ENCODE assay signal across 20 cellular contexts in genomic region chr1:173204693-173205092, GRCh38. TPM values are rescaled to one million over a fixed set of nuclear protein-coding genes. Genes with fewer than 3 reads are reported as not detected.
DNase-seq lines count a peak whose midpoint lies in the region; ATAC-seq and TF ChIP-seq lines count a peak whose summit lies in the region.
"Had no signal": no experiment of that assay in that cellular context is flagged by ENCODE, and none has a peak within 500 bp of the region (broad histone marks: within the 10 kb centered on the region; RNA-seq: fewer than 3 reads in every experiment).

No MANE protein-coding gene starts in this region.

- H3K9me3 Mint-ChIP-seq in stimulated activated naive CD8-positive, alpha-beta T cell treated with anti-CD3 and anti-CD28 coated beads, Interleukin-15, Interleukin-2, amounts not matched to agents 100 ng/mL and 50 ng/mL, for 24 hours, result no peaks in the 10 kb centered on the region
- H3K9me3 Mint-ChIP-seq in Calu3 (ENCODE audit: low read depth, unreplicated experiment), result no peaks in the 10 kb centered on the region
- H3K9me3 Mint-ChIP-seq: mesothelial cell of epicardium had no signal

- TF ChIP-seq CTCF in WI38 (IDR thresholded peaks at IDR 0.05; ENCODE audit: low read depth, low read length), result no peak
- TF ChIP-seq CTCF in fibroblast of villous mesenchyme (IDR thresholded peaks at IDR 0.05; ENCODE audit: insufficient read depth, low read depth, low read length), result no peak
- TF ChIP-seq CTCF in Calu3 (IDR thresholded peaks at IDR 0.05; ENCODE audit: unreplicated experiment), result no peak

- CTCF ChIA-PET in Calu3 (lab: Charles Lee), result interaction anchor here (1.1 to 3.5 kb wide), 2 partner anchors 379 kb away, joined by 8 to 93 read pairs; no protein-coding TSS in a partner anchor

- peak overlapping the region; percentile 68 for H3K4me3 Mint-ChIP-seq in stimulated activated naive CD8-positive, alpha-beta T cell treated with anti-CD3 and anti-CD28 coated beads, Interleukin-15, Interleukin-2, amounts not matched to agents 100 ng/mL and 50 ng/mL, for 24 hours
- H3K4me3 Mint-ChIP-seq in Calu3 (ENCODE audit: low read depth, unreplicated experiment), result no peak overlapping the region

- H3K4me1 Mint-ChIP-seq in stimulated activated naive CD8-positive, alpha-beta T cell treated with anti-CD3 and anti-CD28 coated beads, Interleukin-15, Interleukin-2, amounts not matched to agents 100 ng/mL and 50 ng/mL, for 24 hours (ENCODE audit: low read depth), result peaks cover 64% of the 10 kb centered on the region
- peaks cover 19% of the 10 kb centered on the region for H3K4me1 Mint-ChIP-seq in Calu3 (ENCODE audit: low read depth, unreplicated experiment)

- H3K27me3 Mint-ChIP-seq in stimulated activated naive CD8-positive, alpha-beta T cell treated with anti-CD3 and anti-CD28 coated beads, Interleukin-15, Interleukin-2, amounts not matched to agents 100 ng/mL and 50 ng/mL, for 24 hours, result no peaks in the 10 kb centered on the region
- H3K27me3 Mint-ChIP-seq in Calu3 (ENCODE audit: unreplicated experiment), result no peaks in the 10 kb centered on the region

- DNase-seq in stimulated activated naive CD8-positive, alpha-beta T cell treated with anti-CD3 and anti-CD28 coated beads, Interleukin-15, Interleukin-2, amounts not matched to agents 100 U/mL and 50 U/mL, for 24 hours, result no peak
- DNase-seq in fibroblast of villous mesenchyme (ENCODE audit: low read depth) (no peak), Calu3 (no peak), NCI-H524 (lab: John Stamatoyannopoulos, UW) (no peak), NCI-H1105 treated with DMSO at 0.1 percent for 48 hours (lab: John Stamatoyannopoulos, UW) (no peak)
- DNase-seq: ACHN; activated CD8-positive, alpha-beta memory T cell treated with anti-CD3 and anti-CD28 coated beads for 24 hours; amniotic stem cell; left colon; NCI-H1436 treated with DMSO at 0.1 percent for 48 hours; NCI-H2171; NCI-H526 treated with DMSO at 0.1 percent for 48 hours; SW 1271; WERI-Rb-1 had no signal

- no peaks in the 10 kb centered on the region for H3K36me3 Mint-ChIP-seq in stimulated activated naive CD8-positive, alpha-beta T cell treated with anti-CD3 and anti-CD28 coated beads, Interleukin-15, Interleukin-2, amounts not matched to agents 100 ng/mL and 50 ng/mL, for 24 hours (ENCODE audit: low read depth)
- H3K36me3 Mint-ChIP-seq in Calu3 (ENCODE audit: insufficient read depth, unreplicated experiment), result no peaks in the 10 kb centered on the region
- H3K36me3 Mint-ChIP-seq: mesothelial cell of epicardium had no signal

- intact Hi-C loops in Calu3 (cut with micrococcal nuclease; ENCODE audit: unreplicated experiment), result loop anchor here (5.0 kb wide), 2 partner anchors 152 to 307 kb away; partner anchors contain the start of gene TNFSF18

- H3K4me3 ChIP-seq in WI38 (ENCODE audit: low read depth, low read length) (peak overlapping the region; percentile 73), fibroblast of villous mesenchyme (ENCODE audit: low read depth, low read length) (peak overlapping the region; percentile 62)
- H3K4me3 ChIP-seq: suprapubic skin, vagina had no signal

- ATAC-seq in stimulated activated naive CD8-positive, alpha-beta T cell treated with anti-CD3 and anti-CD28 coated beads, Interleukin-15, Interleukin-2, amounts not matched to agents 100 U/mL and 50 U/mL, for 24 hours, result no peak
- ATAC-seq in GM19397 (IDR thresholded peaks at IDR 0.05; ENCODE audit: unreplicated experiment), result no peak
- ATAC-seq: left colon had no signal

- peak overlapping the region; percentile 45 for H3K27ac Mint-ChIP-seq in stimulated activated naive CD8-positive, alpha-beta T cell treated with anti-CD3 and anti-CD28 coated beads, Interleukin-15, Interleukin-2, amounts not matched to agents 100 ng/mL and 50 ng/mL, for 24 hours
- no peak overlapping the region for H3K27ac Mint-ChIP-seq in Calu3 (ENCODE audit: unreplicated experiment)
- H3K27ac Mint-ChIP-seq: mesothelial cell of epicardium had no signal

- no TSS peak for BruUV-seq in Calu3 (replicated peaks; lab: Mats Ljungman, UMichigan)

RNA-seq across cellular contexts. Expression of gene TNFSF4, which starts 2.4 kb away (rescaled TPM):
- 45.1 and 127 TPM in 2 replicates for total RNA-seq in fibroblast of villous mesenchyme
- total RNA-seq in Calu3 (2022), result 0.15 and 0.31 TPM in 2 replicates

Comparison
In these comparisons a context has a peak if more than half of its experiments do, and no peak if none do; other contexts are left out.
1. RNA of gene TNFSF4, which starts 2.4 kb away (total RNA-seq): 45.1 to 127 TPM in fibroblast of villous mesenchyme; 0.15 to 0.31 TPM in Calu3; every median in the first group is over 10 times any median in the second.